ENCODE assay signal across 1 cellular context in the genomic region with DNA sequence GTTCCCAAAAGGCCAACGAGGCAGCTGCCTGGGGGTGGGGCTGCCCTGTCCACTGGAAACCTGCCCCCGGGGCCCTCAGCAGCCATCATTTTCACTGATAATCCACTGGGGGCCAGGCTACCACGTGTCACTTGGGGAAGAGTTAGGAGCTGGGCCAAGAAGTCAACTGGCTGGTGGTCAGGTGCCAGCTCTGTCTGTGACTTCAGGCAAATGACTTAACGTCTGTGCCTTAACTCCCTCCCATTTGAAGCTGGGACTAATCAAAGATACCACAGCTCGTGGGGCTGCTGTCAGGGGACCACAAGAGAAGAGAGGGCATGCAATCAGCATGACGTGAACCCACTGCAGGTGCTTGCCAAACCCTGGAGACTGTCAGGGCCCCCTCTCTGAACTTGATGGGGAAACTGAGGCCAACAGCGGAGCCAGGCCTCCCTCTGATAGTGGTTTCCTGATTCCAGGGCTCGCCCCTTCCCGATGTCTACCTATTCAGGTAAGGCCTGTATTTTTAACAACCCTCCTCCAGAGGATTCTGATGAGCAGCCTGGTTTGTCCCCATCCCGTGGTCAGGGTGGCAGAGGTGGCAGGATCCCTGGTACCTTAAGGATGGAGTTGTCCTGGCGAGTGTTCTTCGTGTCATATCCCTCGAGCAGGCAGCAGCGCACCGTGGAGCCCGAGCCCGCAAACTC.
TF ChIP-seq lines count a peak whose summit lies in the region.

No MANE protein-coding gene starts in this region.

TF ChIP-seq in H1, 55 proteins besides CTCF, POLR2A, EP300 and RAD21:
- TF ChIP-seq EZH2 (IDR thresholded peaks at IDR 0.05; ENCODE audit: low read depth, low read length, severe bottlenecking) (no peak), POU5F1 (IDR thresholded peaks at IDR 0.05; ENCODE audit: low read depth, low read length) (no peak), POLR2AphosphoS5 (IDR thresholded peaks at IDR 0.05; ENCODE audit: low read depth, low read length) (no peak), JUN (IDR thresholded peaks at IDR 0.05; ENCODE audit: low read depth, low read length) (no peak), KDM5A (IDR thresholded peaks at IDR 0.05; ENCODE audit: low read length) (no peak), TAF7 (optimal IDR thresholded peaks at IDR 0.05; ENCODE audit: borderline replicate concordance, low read depth, low read length) (no peak), BRCA1 (IDR thresholded peaks at IDR 0.05; ENCODE audit: low read depth, low read length) (no peak), KDM1A (IDR thresholded peaks at IDR 0.05; ENCODE audit: borderline replicate concordance, low read length) (no peak), CHD1 (IDR thresholded peaks at IDR 0.05; ENCODE audit: low read depth, low read length) (no peak), SP4 (IDR thresholded peaks at IDR 0.05; ENCODE audit: low read length) (no peak), YY1 (IDR thresholded peaks at IDR 0.05; ENCODE audit: low read depth, low read length) (no peak), ZNF274 (IDR thresholded peaks at IDR 0.05; ENCODE audit: borderline replicate concordance, extremely low read depth, low read length) (no peak), CHD2 (IDR thresholded peaks at IDR 0.05; ENCODE audit: low read length) (no peak), NRF1 (IDR thresholded peaks at IDR 0.05; ENCODE audit: low read depth, low read length) (no peak), RFX5 (IDR thresholded peaks at IDR 0.05; ENCODE audit: borderline replicate concordance, low read depth, low read length) (no peak), JUND (IDR thresholded peaks at IDR 0.05; ENCODE audit: low read length) (no peak), SUZ12 (IDR thresholded peaks at IDR 0.05; ENCODE audit: low read length) (no peak), SP1 (IDR thresholded peaks at IDR 0.05; ENCODE audit: low read depth, low read length) (no peak)
- TF ChIP-seq, protein P1, sequence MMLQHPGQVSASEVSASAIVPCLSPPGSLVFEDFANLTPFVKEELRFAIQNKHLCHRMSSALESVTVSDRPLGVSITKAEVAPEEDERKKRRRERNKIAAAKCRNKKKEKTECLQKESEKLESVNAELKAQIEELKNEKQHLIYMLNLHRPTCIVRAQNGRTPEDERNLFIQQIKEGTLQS (IDR thresholded peaks at IDR 0.05; ENCODE audit: insufficient read depth, low read depth, low read length) = no peak
- TF ChIP-seq, protein P2, sequence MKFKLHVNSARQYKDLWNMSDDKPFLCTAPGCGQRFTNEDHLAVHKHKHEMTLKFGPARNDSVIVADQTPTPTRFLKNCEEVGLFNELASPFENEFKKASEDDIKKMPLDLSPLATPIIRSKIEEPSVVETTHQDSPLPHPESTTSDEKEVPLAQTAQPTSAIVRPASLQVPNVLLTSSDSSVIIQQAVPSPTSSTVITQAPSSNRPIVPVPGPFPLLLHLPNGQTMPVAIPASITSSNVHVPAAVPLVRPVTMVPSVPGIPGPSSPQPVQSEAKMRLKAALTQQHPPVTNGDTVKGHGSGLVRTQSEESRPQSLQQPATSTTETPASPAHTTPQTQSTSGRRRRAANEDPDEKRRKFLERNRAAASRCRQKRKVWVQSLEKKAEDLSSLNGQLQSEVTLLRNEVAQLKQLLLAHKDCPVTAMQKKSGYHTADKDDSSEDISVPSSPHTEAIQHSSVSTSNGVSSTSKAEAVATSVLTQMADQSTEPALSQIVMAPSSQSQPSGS (IDR thresholded peaks at IDR 0.05; ENCODE audit: low read length) = no peak
